8 cellular contexts compared by ENCODE assay signal in genomic region chr13:32316030-32316344, GRCh38. TPM values are rescaled to one million over a fixed set of nuclear protein-coding genes. Genes with fewer than 3 reads are reported as not detected.
A peak's percentile ranks its signal among the peaks of the same experiment; 100 is the strongest.
DNase-seq lines count a peak whose midpoint lies in the region; ATAC-seq and TF ChIP-seq lines count a peak whose summit lies in the region.

No MANE protein-coding gene starts in this region.

- H3K36me3 ChIP-seq in ovary = no peaks in the 10 kb centered on the region

- POLR2A ChIA-PET in activated CD4-positive, alpha-beta T cell treated with anti-CD3 and anti-CD28 coated beads for 36 hours (lab: Charles Lee) = interaction anchor here (0.6 to 2.2 kb wide), 9 partner anchors 13 to 267 kb away, joined by 3 to 11 read pairs (median 3); partner anchors contain the start of genes N4BP2L1 and N4BP2L2

- H3K4me3 ChIP-seq in epithelial cell of esophagus (ENCODE audit: low read length) (peak overlapping the region; percentile 93), ovary (peak overlapping the region; percentile 77)

- peak overlapping the region; percentile 100 for H3K27ac Mint-ChIP-seq in activated CD4-positive, alpha-beta T cell treated with anti-CD3 and anti-CD28 coated beads for 36 hours

- H3K27ac ChIP-seq in ovary = no peak overlapping the region

- intact Hi-C loops in activated CD4-positive, alpha-beta T cell treated with anti-CD3 and anti-CD28 coated beads for 36 hours (cut with DNase I, micrococcal nuclease) = loop anchor here (5.0 to 10.0 kb wide), 3 partner anchors 269 to 1154 kb away; partner anchors contain the start of genes HSPH1 (in 1 of the 2) and PDS5B (in 1 of the 2)
- intact Hi-C loops in ovary (cut with DNase I) = loop anchor here in 2 of 4 donors (10.0 kb wide), 3 partner anchors 291 to 411 kb away; no protein-coding TSS in a partner anchor

- no peak for TF ChIP-seq POLR2A in ovary (IDR thresholded peaks at IDR 0.05)

- peak; percentile 40 for ATAC-seq in activated CD4-positive, alpha-beta T cell treated with anti-CD3 and anti-CD28 coated beads for 36 hours
- peak; percentile 54 for ATAC-seq in HG02759 (IDR thresholded peaks at IDR 0.05; ENCODE audit: unreplicated experiment)

- H3K36me3 Mint-ChIP-seq in activated CD4-positive, alpha-beta T cell treated with anti-CD3 and anti-CD28 coated beads for 36 hours (ENCODE audit: low read depth) = peaks cover 39% of the 10 kb centered on the region

- no peak for DNase-seq in activated CD4-positive, alpha-beta T cell treated with anti-CD3 and anti-CD28 coated beads for 36 hours
- DNase-seq in activated CD4-positive, alpha-beta T cell treated with anti-CD3 and anti-CD28 coated beads for 48 hours = no peak
- DNase-seq in NCI-H82 treated with DMSO at 0.1 percent for 48 hours (lab: John Stamatoyannopoulos, UW; ENCODE audit: unreplicated experiment) = peak; percentile 59
- no peak for DNase-seq in epithelial cell of esophagus (ENCODE audit: low read depth)
- no peak for DNase-seq in ovary
- no peak for DNase-seq in NCI-H2171 (lab: John Stamatoyannopoulos, UW)
- DNase-seq in NK-92 treated with Interleukin-12 subunit alpha and Interleukin-12 subunit beta, amount 100 ng/mL, for 24 hours (lab: John Stamatoyannopoulos, UW) = no peak

- TF ChIP-seq EP300 in ovary (IDR thresholded peaks at IDR 0.05) = no peak

- H3K4me3 Mint-ChIP-seq in activated CD4-positive, alpha-beta T cell treated with anti-CD3 and anti-CD28 coated beads for 36 hours = peak overlapping the region; percentile 92

- no peaks in the 10 kb centered on the region for H3K27me3 Mint-ChIP-seq in activated CD4-positive, alpha-beta T cell treated with anti-CD3 and anti-CD28 coated beads for 36 hours

- CTCF ChIA-PET in activated CD4-positive, alpha-beta T cell treated with anti-CD3 and anti-CD28 coated beads for 36 hours (lab: Charles Lee) = interaction anchor here (0.8 to 1.7 kb wide), 9 partner anchors 15 to 322 kb away, joined by 3 to 6 read pairs (median 3); no protein-coding TSS in a partner anchor

- no peak for TF ChIP-seq CTCF in epithelial cell of esophagus (IDR thresholded peaks at IDR 0.05; ENCODE audit: insufficient read depth, low read depth, low read length, missing control alignments)
- no peak for TF ChIP-seq CTCF in ovary (IDR thresholded peaks at IDR 0.05)

- 0 to 1% (median 0%) methylated on average over 13 of the region's 13 CpGs for WGBS in ovary, 3 donors

- H3K9me3 ChIP-seq in ovary = no peaks in the 10 kb centered on the region

- H3K4me1 ChIP-seq in ovary (ENCODE audit: insufficient read depth) = peaks cover 5% of the 10 kb centered on the region

- H3K9me3 Mint-ChIP-seq in activated CD4-positive, alpha-beta T cell treated with anti-CD3 and anti-CD28 coated beads for 36 hours (ENCODE audit: low read depth) = no peaks in the 10 kb centered on the region

- H3K4me1 Mint-ChIP-seq in activated CD4-positive, alpha-beta T cell treated with anti-CD3 and anti-CD28 coated beads for 36 hours = peaks cover 9% of the 10 kb centered on the region

- H3K27me3 ChIP-seq in ovary = no peaks in the 10 kb centered on the region

RNA-seq across cellular contexts. Expression of gene BRCA2, which starts 0.7 kb away (rescaled TPM):
- 10 to 100 TPM; 34.1 to 49.0 TPM for total RNA-seq in activated CD4-positive, alpha-beta T cell treated with anti-CD3 and anti-CD28 coated beads for 36 hours
- 1 to 10 TPM in 3 of 7 donors, under 1 TPM in 4; 0.36 to 3.3 (median 1.00) TPM for total RNA-seq in ovary
- under 1 TPM; 0.53 to 0.55 TPM for polyA plus RNA-seq in ovary

RNA-seq across cellular contexts. Expression of gene ZAR1L, which starts 0.8 kb away (rescaled TPM):
- total RNA-seq in activated CD4-positive, alpha-beta T cell treated with anti-CD3 and anti-CD28 coated beads for 36 hours = not detected
- not detected for total RNA-seq in ovary
- polyA plus RNA-seq in ovary = under 1 TPM in 1 of 2 donors, not detected in 1; 0.36 TPM

Comparison
In these comparisons a context has a peak if more than half of its experiments do, and no peak if none do; other contexts are left out.
1. RNA of gene BRCA2, which starts 0.7 kb away (total RNA-seq): 34.1 to 49.0 TPM in activated CD4-positive, alpha-beta T cell treated with anti-CD3 and anti-CD28 coated beads for 36 hours; 0.36 to 3.3 TPM in ovary; every median in the first group is over 4 times any median in the second.